ENCODE assay signal across 8 cellular contexts in the genomic region with DNA sequence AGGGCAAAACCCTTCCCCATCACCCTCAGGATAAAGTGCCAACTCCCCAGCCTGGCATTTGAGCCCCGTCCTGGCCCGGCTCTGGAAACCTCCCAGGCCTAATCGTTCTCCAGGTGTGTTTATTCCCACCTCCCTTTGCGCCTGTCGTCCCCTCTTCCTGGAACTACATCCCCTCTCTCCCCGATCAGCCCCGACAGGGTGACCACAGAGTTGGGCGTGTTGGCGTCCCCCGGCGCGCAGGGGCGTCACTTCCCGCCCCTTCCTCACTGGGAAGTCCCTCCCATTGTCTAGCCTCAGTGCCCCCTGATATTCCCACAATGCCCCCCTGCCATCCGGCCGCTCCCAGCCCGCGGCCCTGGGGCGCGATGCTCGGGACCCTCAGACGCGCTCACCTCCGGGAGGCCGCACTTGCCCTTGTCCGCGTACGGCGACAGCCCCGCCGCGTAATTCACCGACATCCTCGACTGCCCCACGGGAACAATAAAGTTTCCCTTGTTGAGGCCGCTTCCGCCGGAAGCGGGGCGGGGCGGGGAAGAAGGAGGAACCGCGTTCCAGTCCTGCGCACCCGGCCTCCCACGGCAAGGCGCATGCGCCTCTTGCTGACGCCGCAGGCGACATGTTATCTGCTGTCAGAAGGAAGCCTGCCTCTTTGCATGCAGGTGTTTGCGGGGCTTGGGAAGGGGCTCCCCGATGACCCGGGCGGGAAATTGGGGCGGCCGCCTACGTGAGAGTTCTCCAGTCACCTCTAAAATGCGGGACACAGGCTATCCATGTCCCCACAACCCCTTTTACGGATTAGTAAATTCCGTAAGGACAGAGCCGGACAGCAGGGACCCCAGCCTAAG. TPM values are rescaled to one million over a fixed set of nuclear protein-coding genes. Genes with fewer than 3 reads are reported as not detected.
DNase-seq lines count a peak whose midpoint lies in the region; ATAC-seq and TF ChIP-seq lines count a peak whose summit lies in the region.

A gene (plus strand): TSS at position 608 of the 845 bp plus-strand sequence. CDS start 3,737 bp downstream, outside the sequence.
A gene (minus strand): TSS at position 482 of the 845 bp plus-strand sequence. CDS start 24 bp downstream, at position 458.

- peaks cover 23% of the 10 kb centered on the region for H3K4me1 ChIP-seq in mucosa of descending colon (ENCODE audit: low read depth)

- DNase-seq in COLO829 (ENCODE audit: low spot score) (peak; percentile 98), HuH-7.5 (ENCODE audit: low spot score) (peak; percentile 99), OCI-M2 (lab: John Stamatoyannopoulos, UW; ENCODE audit: unreplicated experiment) (peak; percentile 64), activated T-cell treated with anti-CD3 and anti-CD28 coated beads for 48 hours (ENCODE audit: low read depth) (peak; percentile 96), epithelial cell of prostate (ENCODE audit: low read depth, low spot score) (peak; percentile 85), mucosa of descending colon (peak; percentile 96 to 98 (median 97))
- DNase-seq in stimulated activated CD8-positive, alpha-beta memory T cell treated with anti-CD3 and anti-CD28 coated beads, Interleukin-2, amount 100 ng/mL, for 48 hours (ENCODE audit: low read depth in 2 of 2) = peak; percentile 95 to 97

- intact Hi-C loops in mucosa of descending colon (cut with DNase I, micrococcal nuclease) = no loop called here

- peak within 1 kb of the TSS; percentile 80 for H3K27ac ChIP-seq in epithelial cell of prostate

- TF ChIP-seq CTCF in mucosa of descending colon (IDR thresholded peaks at IDR 0.05) = no peak

- no peaks in the 10 kb centered on the region for H3K36me3 ChIP-seq in mucosa of descending colon (ENCODE audit: low read depth)

- ATAC-seq in GM21367 (IDR thresholded peaks at IDR 0.05; ENCODE audit: unreplicated experiment) (peak; percentile 48), mucosa of descending colon (peak; percentile 88)

- peak within 1 kb of the TSS; percentile 79 for H3K4me3 ChIP-seq in mucosa of descending colon

- H3K9me3 ChIP-seq in mucosa of descending colon = no peaks in the 10 kb centered on the region

RNA-seq across cellular contexts. Expression of the first gene that starts in this region (rescaled TPM):
- 1 to 10 TPM in 2 of 3 donors, under 1 TPM in 1; 0.95 to 2.7 (median 1.3) TPM for total RNA-seq in mucosa of descending colon

RNA-seq across cellular contexts. Expression of the second gene that starts in this region (rescaled TPM):
- 100 to 1,000 TPM in 2 of 3 donors, 10 to 100 TPM in 1; 60.9 to 138 (median 118) TPM for total RNA-seq in mucosa of descending colon

Comparison
In these comparisons a context has a peak if more than half of its experiments do, and no peak if none do; other contexts are left out.
1. Peak in every context shown above with its lines: DNase-seq, ATAC-seq, H3K4me3 ChIP-seq and H3K27ac ChIP-seq.